Comparison of ENCODE assay signal across 8 cellular contexts in the genomic region with DNA sequence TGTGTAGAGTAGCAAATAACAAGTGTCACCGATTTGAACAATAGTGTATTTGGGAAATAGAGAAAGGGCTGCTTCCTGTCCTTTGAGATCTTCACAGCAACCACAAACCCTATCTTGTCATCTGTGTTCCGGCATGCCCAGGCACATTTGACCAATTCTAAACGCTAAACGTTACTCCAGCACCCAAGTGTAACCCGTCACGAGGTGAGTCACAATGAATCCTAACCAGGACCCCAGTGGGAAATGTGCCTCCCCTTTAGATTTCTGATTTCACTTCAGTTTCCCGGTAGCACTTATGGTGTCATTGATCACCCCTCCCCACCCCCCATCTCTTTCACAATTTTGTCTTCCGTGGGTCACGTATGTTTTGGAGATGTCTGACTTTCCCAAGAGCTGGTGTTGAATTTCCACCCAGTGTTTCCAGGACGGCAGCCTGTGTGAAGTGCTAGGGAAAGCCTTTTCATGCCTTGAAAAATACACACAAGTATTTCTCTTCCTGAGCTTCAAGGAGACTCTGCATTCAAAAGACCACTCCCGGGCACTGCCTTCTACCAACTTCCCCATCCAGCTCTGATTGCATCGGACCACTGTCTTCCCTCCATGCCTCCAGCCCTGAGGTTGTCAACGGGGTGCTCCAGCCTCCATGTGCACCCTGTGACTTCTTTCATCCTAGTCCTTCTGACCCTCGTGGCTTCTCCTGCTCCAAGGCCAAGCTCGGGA. TPM values are rescaled to one million over a fixed set of nuclear protein-coding genes. Genes with fewer than 3 reads are reported as not detected.
A peak's percentile ranks its signal among the peaks of the same experiment; 100 is the strongest.
DNase-seq lines count a peak whose midpoint lies in the region; ATAC-seq and TF ChIP-seq lines count a peak whose summit lies in the region.

No MANE protein-coding gene starts in this region.

- no peak for TF ChIP-seq CTCF in esophagus muscularis mucosa (IDR thresholded peaks at IDR 0.05)

- H3K4me2 ChIP-seq in Karpas-422 (ENCODE audit: low read depth, low read length, poor library complexity, severe bottlenecking): no peak overlapping the region

- H3K27me3 Mint-ChIP-seq in IgD-negative memory B cell: no peaks in the 10 kb centered on the region
- peaks cover 7% of the 10 kb centered on the region for H3K27me3 Mint-ChIP-seq in activated T-cell treated with anti-CD3 and anti-CD28 coated beads, Interleukin-2, amount 50 U/mL, for 4 hours (ENCODE audit: low read depth)

- H3K4me3 Mint-ChIP-seq in IgD-negative memory B cell: peak overlapping the region; percentile 8 to 79 (median 62)
- H3K4me3 Mint-ChIP-seq in activated T-cell treated with anti-CD3 and anti-CD28 coated beads, Interleukin-2, amount 50 U/mL, for 4 hours: peak overlapping the region; percentile 27

- H3K9me3 ChIP-seq in Karpas-422 (ENCODE audit: low read length): peaks cover 4% of the 10 kb centered on the region; the same call in 1 of the 2 replicates
- H3K9me3 ChIP-seq in esophagus muscularis mucosa: no peaks in the 10 kb centered on the region

- peaks cover 16 to 33% (median 17%) of the 10 kb centered on the region in 3 donors for H3K4me1 Mint-ChIP-seq in IgD-negative memory B cell
- peaks cover 22% of the 10 kb centered on the region for H3K4me1 Mint-ChIP-seq in activated T-cell treated with anti-CD3 and anti-CD28 coated beads, Interleukin-2, amount 50 U/mL, for 4 hours (ENCODE audit: low read depth)

- H3K9me3 Mint-ChIP-seq in IgD-negative memory B cell: peaks cover 0 to 10% (median 2%) of the 10 kb centered on the region in 3 donors
- no peaks in the 10 kb centered on the region for H3K9me3 Mint-ChIP-seq in activated T-cell treated with anti-CD3 and anti-CD28 coated beads, Interleukin-2, amount 50 U/mL, for 4 hours

- H3K79me2 ChIP-seq in Karpas-422 (ENCODE audit: low read length): no peaks in the 10 kb centered on the region

- H3K4me1 ChIP-seq in Karpas-422 (ENCODE audit: low read length): no peaks in the 10 kb centered on the region
- no peaks in the 10 kb centered on the region for H3K4me1 ChIP-seq in esophagus muscularis mucosa

- no peaks in the 10 kb centered on the region for H3K27me3 ChIP-seq in Karpas-422 (ENCODE audit: low read length)
- H3K27me3 ChIP-seq in esophagus muscularis mucosa: no peaks in the 10 kb centered on the region

- H3K9me2 ChIP-seq in Karpas-422 (replicated peaks; ENCODE audit: insufficient read depth, low read length): no peaks in the 10 kb centered on the region

- TF ChIP-seq EP300 in esophagus muscularis mucosa (IDR thresholded peaks at IDR 0.05): no peak

- no peak for DNase-seq in activated T-cell treated with anti-CD3 and anti-CD28 coated beads, Interleukin-2, amount 50 U/mL, for 4 hours
- peak; percentile 68 for DNase-seq in stimulated activated CD8-positive, alpha-beta memory T cell treated with anti-CD3 and anti-CD28 coated beads, Interleukin-4, amount 100 ng/mL, for 48 hours
- DNase-seq in Karpas-422 (no peak), esophagus muscularis mucosa (ENCODE audit: extremely low spot score) (no peak), NCI-H2081 (lab: John Stamatoyannopoulos, UW) (no peak)

- WGBS in esophagus muscularis mucosa: 67% methylated on average over 14 of the region's 15 CpGs

- H3K27ac Mint-ChIP-seq in IgD-negative memory B cell: peak overlapping the region; percentile 22 to 63 (median 54)

- no peak overlapping the region for H3K9ac ChIP-seq in Karpas-422 (ENCODE audit: low read length)

- H3K4me3 ChIP-seq in Karpas-422 (ENCODE audit: low read length) (no peak overlapping the region), esophagus muscularis mucosa (no peak overlapping the region)

- H3K36me3 Mint-ChIP-seq in IgD-negative memory B cell: no peaks in the 10 kb centered on the region
- no peaks in the 10 kb centered on the region for H3K36me3 Mint-ChIP-seq in activated T-cell treated with anti-CD3 and anti-CD28 coated beads, Interleukin-2, amount 50 U/mL, for 4 hours (ENCODE audit: insufficient read depth)

- intact Hi-C loops in esophagus muscularis mucosa (cut with DNase I): no loop called here

- H3K27ac ChIP-seq in Karpas-422 (ENCODE audit: low read length): no peak overlapping the region
- H3K27ac ChIP-seq in esophagus muscularis mucosa (replicated peaks in 1 of 4): no peak overlapping the region

- no peak for TF ChIP-seq POLR2A in esophagus muscularis mucosa (IDR thresholded peaks at IDR 0.05; ENCODE audit: low read depth)

- no peaks in the 10 kb centered on the region for H3K36me3 ChIP-seq in Karpas-422 (ENCODE audit: insufficient read depth, low read length)
- no peaks in the 10 kb centered on the region for H3K36me3 ChIP-seq in esophagus muscularis mucosa

- no peak overlapping the region for H2AFZ ChIP-seq in Karpas-422 (ENCODE audit: low read length)

- H4K20me1 ChIP-seq in Karpas-422 (ENCODE audit: insufficient read depth, low read depth, low read length): no peaks in the 10 kb centered on the region

- peak; percentile 90 for ATAC-seq in GM19452 (IDR thresholded peaks at IDR 0.05; ENCODE audit: unreplicated experiment)
- ATAC-seq in activated T-cell treated with anti-CD3 and anti-CD28 coated beads, Interleukin-2, amount 50 U/mL, for 4 hours: peak; percentile 96
- no peak for ATAC-seq in GM18520 (IDR thresholded peaks at IDR 0.05; ENCODE audit: unreplicated experiment)

RNA-seq across cellular contexts. Expression of a gene that starts 10.5 kb away (rescaled TPM):
- polyA plus RNA-seq in IgD-negative memory B cell: 40.5 TPM
- total RNA-seq in activated T-cell treated with anti-CD3 and anti-CD28 coated beads, Interleukin-2, amount 50 U/mL, for 4 hours: 10 to 100 TPM; 46.8 to 49.2 (median 47.3) TPM
- 25.4 and 37.4 TPM in 2 replicates for total RNA-seq in Karpas-422 (2014; rRNA removed; shearing (Covaris generic); ENCODE audit: low replicate concordance)
- 10 to 100 TPM; 27.0 to 41.5 (median 31.5) TPM for total RNA-seq in esophagus muscularis mucosa

RNA-seq across cellular contexts. Expression of a gene that starts 30.1 kb away (rescaled TPM):
- polyA plus RNA-seq in IgD-negative memory B cell: 1.0 TPM
- 1 to 10 TPM; 7.7 to 8.5 (median 7.9) TPM for total RNA-seq in activated T-cell treated with anti-CD3 and anti-CD28 coated beads, Interleukin-2, amount 50 U/mL, for 4 hours
- 0.04 and 0.07 TPM in 2 replicates for total RNA-seq in Karpas-422 (2014; rRNA removed; shearing (Covaris generic); ENCODE audit: low replicate concordance)
- total RNA-seq in esophagus muscularis mucosa: 10 to 100 TPM; 34.0 to 78.4 (median 56.2) TPM
